In genomic region chr15:99565281-99566156, GRCh38 we compare ENCODE assay signal across 1 cellular context.
A peak's percentile ranks its signal among the peaks of the same experiment; 100 is the strongest.
TF ChIP-seq lines count a peak whose summit lies in the region.

MEF2A (plus strand) TSS chr15:99565984; CDS start chr15:99633120, 67,136 bp downstream.

TF ChIP-seq in HEK293, 187 proteins besides CTCF, POLR2A, EP300 and RAD21 (continued from another document and continues in another):
- no peak for TF ChIP-seq AEBP2 (tag by site-specific recombination; IDR thresholded peaks at IDR 0.05; ENCODE audit: borderline replicate concordance)
- peak; percentile 38; the same call in 1 of the 2 replicates for TF ChIP-seq ZNF121 (tag by site-specific recombination; IDR thresholded peaks at IDR 0.05)
- TF ChIP-seq, protein P1, sequence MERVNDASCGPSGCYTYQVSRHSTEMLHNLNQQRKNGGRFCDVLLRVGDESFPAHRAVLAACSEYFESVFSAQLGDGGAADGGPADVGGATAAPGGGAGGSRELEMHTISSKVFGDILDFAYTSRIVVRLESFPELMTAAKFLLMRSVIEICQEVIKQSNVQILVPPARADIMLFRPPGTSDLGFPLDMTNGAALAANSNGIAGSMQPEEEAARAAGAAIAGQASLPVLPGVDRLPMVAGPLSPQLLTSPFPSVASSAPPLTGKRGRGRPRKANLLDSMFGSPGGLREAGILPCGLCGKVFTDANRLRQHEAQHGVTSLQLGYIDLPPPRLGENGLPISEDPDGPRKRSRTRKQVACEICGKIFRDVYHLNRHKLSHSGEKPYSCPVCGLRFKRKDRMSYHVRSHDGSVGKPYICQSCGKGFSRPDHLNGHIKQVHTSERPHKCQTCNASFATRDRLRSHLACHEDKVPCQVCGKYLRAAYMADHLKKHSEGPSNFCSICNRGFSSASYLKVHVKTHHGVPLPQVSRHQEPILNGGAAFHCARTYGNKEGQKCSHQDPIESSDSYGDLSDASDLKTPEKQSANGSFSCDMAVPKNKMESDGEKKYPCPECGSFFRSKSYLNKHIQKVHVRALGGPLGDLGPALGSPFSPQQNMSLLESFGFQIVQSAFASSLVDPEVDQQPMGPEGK (tag by site-specific recombination; IDR thresholded peaks at IDR 0.05): peak; percentile 99
- no peak for TF ChIP-seq ZNF37A (tag by site-specific recombination; IDR thresholded peaks at IDR 0.05)
- TF ChIP-seq, protein P2, sequence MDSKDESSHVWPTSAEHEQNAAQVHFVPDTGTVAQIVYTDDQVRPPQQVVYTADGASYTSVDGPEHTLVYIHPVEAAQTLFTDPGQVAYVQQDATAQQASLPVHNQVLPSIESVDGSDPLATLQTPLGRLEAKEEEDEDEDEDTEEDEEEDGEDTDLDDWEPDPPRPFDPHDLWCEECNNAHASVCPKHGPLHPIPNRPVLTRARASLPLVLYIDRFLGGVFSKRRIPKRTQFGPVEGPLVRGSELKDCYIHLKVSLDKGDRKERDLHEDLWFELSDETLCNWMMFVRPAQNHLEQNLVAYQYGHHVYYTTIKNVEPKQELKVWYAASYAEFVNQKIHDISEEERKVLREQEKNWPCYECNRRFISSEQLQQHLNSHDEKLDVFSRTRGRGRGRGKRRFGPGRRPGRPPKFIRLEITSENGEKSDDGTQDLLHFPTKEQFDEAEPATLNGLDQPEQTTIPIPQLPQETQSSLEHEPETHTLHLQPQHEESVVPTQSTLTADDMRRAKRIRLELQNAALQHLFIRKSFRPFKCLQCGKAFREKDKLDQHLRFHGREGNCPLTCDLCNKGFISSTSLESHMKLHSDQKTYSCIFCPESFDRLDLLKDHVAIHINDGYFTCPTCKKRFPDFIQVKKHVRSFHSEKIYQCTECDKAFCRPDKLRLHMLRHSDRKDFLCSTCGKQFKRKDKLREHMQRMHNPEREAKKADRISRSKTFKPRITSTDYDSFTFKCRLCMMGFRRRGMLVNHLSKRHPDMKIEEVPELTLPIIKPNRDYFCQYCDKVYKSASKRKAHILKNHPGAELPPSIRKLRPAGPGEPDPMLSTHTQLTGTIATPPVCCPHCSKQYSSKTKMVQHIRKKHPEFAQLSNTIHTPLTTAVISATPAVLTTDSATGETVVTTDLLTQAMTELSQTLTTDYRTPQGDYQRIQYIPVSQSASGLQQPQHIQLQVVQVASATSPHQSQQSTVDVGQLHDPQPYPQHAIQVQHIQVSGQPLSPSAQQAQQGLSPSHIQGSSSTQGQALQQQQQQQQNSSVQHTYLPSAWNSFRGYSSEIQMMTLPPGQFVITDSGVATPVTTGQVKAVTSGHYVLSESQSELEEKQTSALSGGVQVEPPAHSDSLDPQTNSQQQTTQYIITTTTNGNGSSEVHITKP (tag by site-specific recombination; IDR thresholded peaks at IDR 0.05): peak; percentile 65
- TF ChIP-seq ZXDB (tag by site-specific recombination; IDR thresholded peaks at IDR 0.05): peak; percentile 95
- TF ChIP-seq, protein P3, sequence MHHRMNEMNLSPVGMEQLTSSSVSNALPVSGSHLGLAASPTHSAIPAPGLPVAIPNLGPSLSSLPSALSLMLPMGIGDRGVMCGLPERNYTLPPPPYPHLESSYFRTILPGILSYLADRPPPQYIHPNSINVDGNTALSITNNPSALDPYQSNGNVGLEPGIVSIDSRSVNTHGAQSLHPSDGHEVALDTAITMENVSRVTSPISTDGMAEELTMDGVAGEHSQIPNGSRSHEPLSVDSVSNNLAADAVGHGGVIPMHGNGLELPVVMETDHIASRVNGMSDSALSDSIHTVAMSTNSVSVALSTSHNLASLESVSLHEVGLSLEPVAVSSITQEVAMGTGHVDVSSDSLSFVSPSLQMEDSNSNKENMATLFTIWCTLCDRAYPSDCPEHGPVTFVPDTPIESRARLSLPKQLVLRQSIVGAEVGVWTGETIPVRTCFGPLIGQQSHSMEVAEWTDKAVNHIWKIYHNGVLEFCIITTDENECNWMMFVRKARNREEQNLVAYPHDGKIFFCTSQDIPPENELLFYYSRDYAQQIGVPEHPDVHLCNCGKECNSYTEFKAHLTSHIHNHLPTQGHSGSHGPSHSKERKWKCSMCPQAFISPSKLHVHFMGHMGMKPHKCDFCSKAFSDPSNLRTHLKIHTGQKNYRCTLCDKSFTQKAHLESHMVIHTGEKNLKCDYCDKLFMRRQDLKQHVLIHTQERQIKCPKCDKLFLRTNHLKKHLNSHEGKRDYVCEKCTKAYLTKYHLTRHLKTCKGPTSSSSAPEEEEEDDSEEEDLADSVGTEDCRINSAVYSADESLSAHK (tag by site-specific recombination; IDR thresholded peaks at IDR 0.05): peak; percentile 38; the same call in 1 of the 2 replicates
- TF ChIP-seq SP7 (tag by site-specific recombination; IDR thresholded peaks at IDR 0.05): peak; percentile 94
- peak; percentile 99 for TF ChIP-seq KLF16 (tag by site-specific recombination; IDR thresholded peaks at IDR 0.05)
- TF ChIP-seq PRDM1 (tag by site-specific recombination; IDR thresholded peaks at IDR 0.05): no peak
- TF ChIP-seq ZBTB7A (tag by site-specific recombination; IDR thresholded peaks at IDR 0.05; ENCODE audit: low read depth): peak; percentile 96
- no peak for TF ChIP-seq ZNF707 (tag by site-specific recombination; IDR thresholded peaks at IDR 0.05)
- no peak for TF ChIP-seq ZNF645 (tag by site-specific recombination; IDR thresholded peaks at IDR 0.05)
- TF ChIP-seq, protein P4, sequence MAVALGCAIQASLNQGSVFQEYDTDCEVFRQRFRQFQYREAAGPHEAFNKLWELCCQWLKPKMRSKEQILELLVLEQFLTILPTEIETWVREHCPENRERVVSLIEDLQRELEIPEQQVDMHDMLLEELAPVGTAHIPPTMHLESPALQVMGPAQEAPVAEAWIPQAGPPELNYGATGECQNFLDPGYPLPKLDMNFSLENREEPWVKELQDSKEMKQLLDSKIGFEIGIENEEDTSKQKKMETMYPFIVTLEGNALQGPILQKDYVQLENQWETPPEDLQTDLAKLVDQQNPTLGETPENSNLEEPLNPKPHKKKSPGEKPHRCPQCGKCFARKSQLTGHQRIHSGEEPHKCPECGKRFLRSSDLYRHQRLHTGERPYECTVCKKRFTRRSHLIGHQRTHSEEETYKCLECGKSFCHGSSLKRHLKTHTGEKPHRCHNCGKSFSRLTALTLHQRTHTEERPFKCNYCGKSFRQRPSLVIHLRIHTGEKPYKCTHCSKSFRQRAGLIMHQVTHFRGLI (tag by site-specific recombination; IDR thresholded peaks at IDR 0.05): peak; percentile 64
- no peak for TF ChIP-seq ZNF510 (tag by site-specific recombination; IDR thresholded peaks at IDR 0.05; ENCODE audit: insufficient replicate concordance)
- no peak for TF ChIP-seq ZNF280C (tag by site-specific recombination; IDR thresholded peaks at IDR 0.05)
- peak; percentile 81 for TF ChIP-seq MZF1 (tag by site-specific recombination; IDR thresholded peaks at IDR 0.05; ENCODE audit: borderline replicate concordance)
- TF ChIP-seq, protein P5, sequence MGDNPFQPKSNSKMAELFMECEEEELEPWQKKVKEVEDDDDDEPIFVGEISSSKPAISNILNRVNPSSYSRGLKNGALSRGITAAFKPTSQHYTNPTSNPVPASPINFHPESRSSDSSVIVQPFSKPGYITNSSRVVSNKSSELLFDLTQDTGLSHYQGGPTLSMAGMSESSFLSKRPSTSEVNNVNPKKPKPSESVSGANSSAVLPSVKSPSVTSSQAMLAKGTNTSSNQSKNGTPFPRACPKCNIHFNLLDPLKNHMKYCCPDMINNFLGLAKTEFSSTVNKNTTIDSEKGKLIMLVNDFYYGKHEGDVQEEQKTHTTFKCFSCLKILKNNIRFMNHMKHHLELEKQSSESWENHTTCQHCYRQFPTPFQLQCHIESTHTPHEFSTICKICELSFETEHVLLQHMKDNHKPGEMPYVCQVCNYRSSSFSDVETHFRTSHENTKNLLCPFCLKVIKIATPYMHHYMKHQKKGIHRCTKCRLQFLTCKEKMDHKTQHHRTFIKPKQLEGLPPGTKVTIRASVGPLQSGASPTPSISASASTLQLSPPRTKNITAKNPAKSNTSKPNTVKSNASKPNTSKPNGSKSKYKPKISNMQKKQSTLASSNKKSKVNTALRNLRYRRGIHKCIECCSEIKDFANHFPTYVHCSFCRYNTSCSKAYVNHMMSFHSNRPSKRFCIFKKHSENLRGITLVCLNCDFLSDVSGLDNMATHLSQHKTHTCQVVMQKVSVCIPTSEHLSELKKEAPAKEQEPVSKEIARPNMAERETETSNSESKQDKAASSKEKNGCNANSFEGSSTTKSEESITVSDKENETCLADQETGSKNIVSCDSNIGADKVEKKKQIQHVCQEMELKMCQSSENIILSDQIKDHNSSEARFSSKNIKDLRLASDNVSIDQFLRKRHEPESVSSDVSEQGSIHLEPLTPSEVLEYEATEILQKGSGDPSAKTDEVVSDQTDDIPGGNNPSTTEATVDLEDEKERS (tag by site-specific recombination; IDR thresholded peaks at IDR 0.05): no peak
- TF ChIP-seq, protein P6, sequence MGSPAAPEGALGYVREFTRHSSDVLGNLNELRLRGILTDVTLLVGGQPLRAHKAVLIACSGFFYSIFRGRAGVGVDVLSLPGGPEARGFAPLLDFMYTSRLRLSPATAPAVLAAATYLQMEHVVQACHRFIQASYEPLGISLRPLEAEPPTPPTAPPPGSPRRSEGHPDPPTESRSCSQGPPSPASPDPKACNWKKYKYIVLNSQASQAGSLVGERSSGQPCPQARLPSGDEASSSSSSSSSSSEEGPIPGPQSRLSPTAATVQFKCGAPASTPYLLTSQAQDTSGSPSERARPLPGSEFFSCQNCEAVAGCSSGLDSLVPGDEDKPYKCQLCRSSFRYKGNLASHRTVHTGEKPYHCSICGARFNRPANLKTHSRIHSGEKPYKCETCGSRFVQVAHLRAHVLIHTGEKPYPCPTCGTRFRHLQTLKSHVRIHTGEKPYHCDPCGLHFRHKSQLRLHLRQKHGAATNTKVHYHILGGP (tag by site-specific recombination; IDR thresholded peaks at IDR 0.05): no peak
- no peak for TF ChIP-seq PBX3 (CRISPR knock-in tag; IDR thresholded peaks at IDR 0.05)
- no peak for TF ChIP-seq ZNF473 (tag by site-specific recombination; IDR thresholded peaks at IDR 0.05)
- TF ChIP-seq, protein P7, sequence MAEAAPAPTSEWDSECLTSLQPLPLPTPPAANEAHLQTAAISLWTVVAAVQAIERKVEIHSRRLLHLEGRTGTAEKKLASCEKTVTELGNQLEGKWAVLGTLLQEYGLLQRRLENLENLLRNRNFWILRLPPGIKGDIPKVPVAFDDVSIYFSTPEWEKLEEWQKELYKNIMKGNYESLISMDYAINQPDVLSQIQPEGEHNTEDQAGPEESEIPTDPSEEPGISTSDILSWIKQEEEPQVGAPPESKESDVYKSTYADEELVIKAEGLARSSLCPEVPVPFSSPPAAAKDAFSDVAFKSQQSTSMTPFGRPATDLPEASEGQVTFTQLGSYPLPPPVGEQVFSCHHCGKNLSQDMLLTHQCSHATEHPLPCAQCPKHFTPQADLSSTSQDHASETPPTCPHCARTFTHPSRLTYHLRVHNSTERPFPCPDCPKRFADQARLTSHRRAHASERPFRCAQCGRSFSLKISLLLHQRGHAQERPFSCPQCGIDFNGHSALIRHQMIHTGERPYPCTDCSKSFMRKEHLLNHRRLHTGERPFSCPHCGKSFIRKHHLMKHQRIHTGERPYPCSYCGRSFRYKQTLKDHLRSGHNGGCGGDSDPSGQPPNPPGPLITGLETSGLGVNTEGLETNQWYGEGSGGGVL (tag by site-specific recombination; IDR thresholded peaks at IDR 0.05): no peak; the same call in 1 of the 2 replicates
- no peak for TF ChIP-seq SCRT1 (tag by site-specific recombination; IDR thresholded peaks at IDR 0.05; ENCODE audit: borderline replicate concordance)
- peak; percentile 94 for TF ChIP-seq GLI4 (tag by site-specific recombination; IDR thresholded peaks at IDR 0.05)
- no peak for TF ChIP-seq ZNF558 (tag by site-specific recombination; IDR thresholded peaks at IDR 0.05)
- no peak for TF ChIP-seq ZNF169 (tag by site-specific recombination; IDR thresholded peaks at IDR 0.05)
- TF ChIP-seq ZBTB21 (tag by site-specific recombination; IDR thresholded peaks at IDR 0.05): peak; percentile 46; the same call in 1 of the 2 replicates
- TF ChIP-seq ZNF571 (tag by site-specific recombination; IDR thresholded peaks at IDR 0.05): no peak
- no peak for TF ChIP-seq ZNF560 (tag by site-specific recombination; IDR thresholded peaks at IDR 0.05; ENCODE audit: borderline replicate concordance)
- no peak for TF ChIP-seq ZNF521 (tag by site-specific recombination; IDR thresholded peaks at IDR 0.05)
- no peak for TF ChIP-seq ZNF138 (tag by site-specific recombination; IDR thresholded peaks at IDR 0.05; ENCODE audit: borderline replicate concordance)
